ENCODE assay signal across 18 cellular contexts in genomic region chr19:32539240-32539916, GRCh38. TPM values are rescaled to one million over a fixed set of nuclear protein-coding genes. Genes with fewer than 3 reads are reported as not detected.
DNase-seq lines count a peak whose midpoint lies in the region; ATAC-seq, FAIRE-seq and TF ChIP-seq lines count a peak whose summit lies in the region.
"Had no signal": no experiment of that assay in that cellular context is flagged by ENCODE, and none has a peak within 500 bp of the region (broad histone marks: within the 10 kb centered on the region; RNA-seq: fewer than 3 reads in every experiment).

No MANE protein-coding gene starts in this region.

- TF ChIP-seq EP300 in HepG2 (IDR thresholded peaks at IDR 0.05; ENCODE audit: low read depth in 2 of 2, low read length in 2 of 2) (peak in 1 of 2 experiments; percentile 70; a peak in 2 of 4 replicates), HepG2 (CRISPR knock-in tag; IDR thresholded peaks at IDR 0.05; ENCODE audit: borderline replicate concordance) (no peak), stomach (IDR thresholded peaks at IDR 0.05) (no peak)

- FAIRE-seq in HepG2 (lab: Jason Lieb, UNC) = no peak
- FAIRE-seq: D721Med, GM12892, GM18507, HTR-8/SVneo had no signal

- no peak overlapping the region for H3K4me3 ChIP-seq in HEK293 (ENCODE audit: low read depth, low read length)
- no peak overlapping the region for H3K4me3 ChIP-seq in LNCaP clone FGC (ENCODE audit: low read depth, low read length)
- H3K4me3 ChIP-seq in HepG2 (replicated peaks in 1 of 3; ENCODE audit: insufficient read depth in 1 of 3, low read depth in 2 of 3, low read length in 3 of 3) = peak overlapping the region in 1 of 3 experiments; percentile 35; a peak in 2 of 6 replicates
- H3K4me3 ChIP-seq in prostate gland = no peak overlapping the region
- H3K4me3 ChIP-seq in stomach = no peak overlapping the region

- BruUV-seq in HepG2 (replicated peaks; lab: Mats Ljungman, UMichigan) = no TSS peak

- H3K36me3 ChIP-seq in HEK293 (ENCODE audit: control insufficient read depth in 2 of 2, insufficient read depth in 1 of 2, low read length in 2 of 2) (no peaks in the 10 kb centered on the region; a peak in 1 of 3 replicates), HepG2 (replicated peaks in 1 of 2; ENCODE audit: control insufficient read depth in 1 of 2, insufficient read depth in 2 of 2, low read length in 2 of 2) (no peaks in the 10 kb centered on the region), prostate gland (no peaks in the 10 kb centered on the region), stomach (no peaks in the 10 kb centered on the region)

- in situ Hi-C loops in HepG2 (cut with HindIII; ENCODE audit: extremely low pct_ligation_motif_present, low pct_unique_long_range_greater_than_20kb) = no loop called here

- no peak for TF ChIP-seq RAD21 in HepG2 (CRISPR knock-in tag; IDR thresholded peaks at IDR 0.05)

- H3K27me3 ChIP-seq in HepG2 (ENCODE audit: control insufficient read depth in 1 of 2, insufficient read depth in 2 of 2, low read length in 2 of 2) (no peaks in the 10 kb centered on the region), prostate gland (replicated peaks; ENCODE audit: insufficient read depth) (no peaks in the 10 kb centered on the region), stomach (peaks cover 0 to 9% (median 0%) of the 10 kb centered on the region in 3 donors)

- H3K27ac ChIP-seq in HEK293 (ENCODE audit: extremely low read depth, low read depth, low read length) (no peak overlapping the region), HepG2 (ENCODE audit: extremely low read length, insufficient read depth, low read length) (peak overlapping the region; percentile 59), prostate gland (no peak overlapping the region), stomach (no peak overlapping the region)
- H3K27ac ChIP-seq: C4-2B had no signal

- H4K20me1 ChIP-seq in HepG2 (ENCODE audit: insufficient read depth, low read length) = no peaks in the 10 kb centered on the region; the same call in 1 of the 2 replicates

- DNase-seq in LNCaP clone FGC (ENCODE audit: low read depth) = peak; percentile 7
- DNase-seq in HepG2 (ENCODE audit: low spot score) = peak; percentile 63
- DNase-seq in DMS79 (lab: John Stamatoyannopoulos, UW) = no peak
- DNase-seq in prostate gland (ENCODE audit: low spot score) = no peak
- DNase-seq in stomach = no peak
- DNase-seq: AML-193; Caco-2; CD4-positive, alpha-beta T cell; GDM1; GOT3; H7 had no signal

- H3K4me2 ChIP-seq in HepG2 (ENCODE audit: low read depth, low read length) = peak overlapping the region; percentile 56

- WGBS in HepG2 (ENCODE audit: low lambda C conversion rate) = 2% methylated on average over 5 of the region's 12 CpGs
- WGBS in prostate gland = 83% methylated on average over 12 of the region's 12 CpGs
- 72 to 79% (median 74%) methylated on average over 11 to 12 of the region's 12 CpGs for WGBS in stomach, 5 donors

- no peak overlapping the region for H3K9ac ChIP-seq in HepG2 (ENCODE audit: insufficient read depth, low read depth, low read length)

- peak; percentile 97 for ATAC-seq in HepG2
- ATAC-seq: HCT116 had no signal

- POLR2A ChIA-PET in HEK293 (lab: Yijun Ruan, JAX) = interaction anchor here (0.7 kb wide), 1 partner anchor 75 kb away, joined by 3 read pairs; no protein-coding TSS in a partner anchor
- POLR2A ChIA-PET in HepG2 (lab: Yijun Ruan, JAX) = interaction anchor here (1.2 to 1.4 kb wide), 2 partner anchors 42 to 134 kb away, joined by 5 to 6 read pairs; partner anchors contain the start of genes DPY19L3 and PDCD5

- intact Hi-C loops in HepG2 (cut with micrococcal nuclease; ENCODE audit: unreplicated experiment) = no loop called here
- intact Hi-C loops in prostate gland (cut with DNase I) = no loop called here
- intact Hi-C loops in stomach (cut with DNase I; ENCODE audit: low total_unique reads) = no loop called here

- no peak for TF ChIP-seq CTCF in HEK293 (tag by site-specific recombination; IDR thresholded peaks at IDR 0.05)
- no peak for TF ChIP-seq CTCF in LNCaP clone FGC (IDR thresholded peaks at IDR 0.05; ENCODE audit: control insufficient read depth, extremely low read depth, insufficient read depth)
- no peak for TF ChIP-seq CTCF in HepG2 (CRISPR knock-in tag; IDR thresholded peaks at IDR 0.05)
- TF ChIP-seq CTCF in prostate gland (IDR thresholded peaks at IDR 0.05) = no peak
- TF ChIP-seq CTCF in stomach (IDR thresholded peaks at IDR 0.05) = no peak

- H3K9me3 ChIP-seq in HEK293 (ENCODE audit: control insufficient read depth, insufficient read depth, low read depth, low read length) (no peaks in the 10 kb centered on the region; the same call in 1 of the 2 replicates), HepG2 (ENCODE audit: low read length) (peaks cover 3% of the 10 kb centered on the region; the same call in 1 of the 2 replicates), prostate gland (no peaks in the 10 kb centered on the region), stomach (peaks cover 0 to 6% (median 6%) of the 10 kb centered on the region in 4 donors)
- H3K9me3 ChIP-seq: Caco-2 had no signal

- CTCF ChIA-PET in HEK293 (lab: Yijun Ruan, JAX) (interaction anchor here (0.7 to 1.1 kb wide), 2 partner anchors 73 to 1870 kb away, joined by 3 to 4 read pairs; no protein-coding TSS in a partner anchor), HepG2 (lab: Yijun Ruan, JAX; ENCODE audit: low intra/inter-chr PET ratio, low total read pairs) (no interaction called here)

- H3K4me1 ChIP-seq in HEK293 (ENCODE audit: control insufficient read depth, insufficient read depth, low read length) (peaks cover 8% of the 10 kb centered on the region), HepG2 (ENCODE audit: insufficient read depth, low read length) (peaks cover 30% of the 10 kb centered on the region), prostate gland (replicated peaks) (no peaks in the 10 kb centered on the region), stomach (no peaks in the 10 kb centered on the region)
- H3K4me1 ChIP-seq: Caco-2 had no signal

- H2AFZ ChIP-seq in HepG2 (ENCODE audit: low read length) = no peak overlapping the region

- no peaks in the 10 kb centered on the region for H3K79me2 ChIP-seq in HepG2 (ENCODE audit: insufficient read depth, low read length)

- TF ChIP-seq POLR2A in HepG2 (IDR thresholded peaks at IDR 0.05; ENCODE audit: insufficient read depth in 1 of 2, low read depth in 2 of 2, low read length in 2 of 2) (no peak), prostate gland (IDR thresholded peaks at IDR 0.05) (no peak), stomach (IDR thresholded peaks at IDR 0.05) (no peak)

TF ChIP-seq in HEK293, 187 proteins besides CTCF, POLR2A, EP300 and RAD21 (continues in another document):
- TF ChIP-seq ZNF24 (tag by site-specific recombination; IDR thresholded peaks at IDR 0.05) (no peak), ZNF366 (tag by site-specific recombination; conservative IDR thresholded peaks at IDR 0.05) (no peak)

TF ChIP-seq in HepG2, 621 proteins besides CTCF, POLR2A, EP300 and RAD21 (continues in another document):
- TF ChIP-seq NAIF1 (CRISPR knock-in tag; IDR thresholded peaks at IDR 0.05; ENCODE audit: borderline replicate concordance) (no peak), ZBTB38 (CRISPR knock-in tag; IDR thresholded peaks at IDR 0.05) (0 out of 2 replicates have a peak, but pooled peaks have one; percentile 38), DNMT3B (CRISPR knock-in tag; conservative IDR thresholded peaks at IDR 0.05) (no peak), ZNF75D (CRISPR knock-in tag; IDR thresholded peaks at IDR 0.05; ENCODE audit: borderline replicate concordance) (no peak), ZMYM3 (CRISPR knock-in tag; IDR thresholded peaks at IDR 0.05) (peak; percentile 63; the same call in 1 of the 2 replicates), SMAD9 (CRISPR knock-in tag; IDR thresholded peaks at IDR 0.05) (no peak), MIXL1 (CRISPR knock-in tag; IDR thresholded peaks at IDR 0.05) (0 out of 2 replicates have a peak, but pooled peaks have one; percentile 46), MIER2 (CRISPR knock-in tag; IDR thresholded peaks at IDR 0.05) (peak; percentile 94), ZNF274 (CRISPR knock-in tag; IDR thresholded peaks at IDR 0.05) (0 out of 2 replicates have a peak, but pooled peaks have one; percentile 20), ZC3H13 (CRISPR knock-in tag; IDR thresholded peaks at IDR 0.05) (0 out of 2 replicates have a peak, but pooled peaks have one; percentile 41)

RNA-seq across cellular contexts. Expression of gene PDCD5, which starts 41.6 kb away (rescaled TPM):
- 332 and 370 TPM in 2 replicates for total RNA-seq in HepG2 (2016; rRNA removed; fragmentation: Illumina TruSeq; extraction: Trizol)
- 232 and 234 TPM in 2 replicates for total RNA-seq in HepG2 (2016; cell fraction: cytosol; rRNA removed; fragmentation: Illumina TruSeq; extraction: Trizol; ENCODE audit: low read depth)
- 325 and 382 TPM in 2 replicates for total RNA-seq in HepG2 (2016; cell fraction: insoluble cytoplasmic fraction; rRNA removed; fragmentation: Illumina TruSeq; extraction: Trizol)
- 226 and 239 TPM in 2 replicates for total RNA-seq in HepG2 (2016; cell fraction: membrane; rRNA removed; fragmentation: Illumina TruSeq; extraction: Trizol)
- 122 and 134 TPM in 2 replicates for total RNA-seq in HepG2 (2016; cell fraction: nucleus; rRNA removed; fragmentation: Illumina TruSeq; extraction: Trizol)
- polyA plus RNA-seq in HepG2 (2011; rRNA removed) = 55.6 and 56.3 TPM in 2 replicates
- polyA plus RNA-seq in HepG2 (2011; cell fraction: cytosol; rRNA removed) = 69.0 and 71.6 TPM in 2 replicates
- polyA plus RNA-seq in HepG2 (2011; cell fraction: nucleus; rRNA removed) = 45.1 and 62.3 TPM in 2 replicates
- polyA plus RNA-seq in HepG2 (2012) = 101 and 148 TPM in 2 replicates
- 204 and 221 TPM in 2 replicates for polyA plus RNA-seq in HepG2 (2016; cell fraction: cytosol; fragmentation: Illumina TruSeq; extraction: Trizol; ENCODE audit: low read depth)
- polyA plus RNA-seq in HepG2 (2016; cell fraction: insoluble cytoplasmic fraction; fragmentation: Illumina TruSeq; extraction: Trizol; ENCODE audit: low read depth) = 280 and 285 TPM in 2 replicates
- polyA plus RNA-seq in HepG2 (2016; cell fraction: membrane; fragmentation: Illumina TruSeq; extraction: Trizol; ENCODE audit: low read depth) = 167 and 189 TPM in 2 replicates
- 174 and 195 TPM in 2 replicates for polyA plus RNA-seq in HepG2 (2016; cell fraction: nucleus; fragmentation: Illumina TruSeq; extraction: Trizol; ENCODE audit: insufficient read depth, low read depth)
- 9.5 and 13.1 TPM in 2 replicates for polyA minus RNA-seq in HepG2 (2011; rRNA and poly(A)+ RNA removed; ENCODE audit: low replicate concordance)
- polyA minus RNA-seq in HepG2 (2011; cell fraction: cytosol; rRNA and poly(A)+ RNA removed) = 36.5 and 37.9 TPM in 2 replicates
- 27.3 and 34.2 TPM in 2 replicates for polyA minus RNA-seq in HepG2 (2011; cell fraction: nucleus; rRNA and poly(A)+ RNA removed)
- total RNA-seq in prostate gland = 100 to 1,000 TPM in 1 of 2 donors, 10 to 100 TPM in 1; 92.8 to 106 TPM
- total RNA-seq in stomach = 100 to 1,000 TPM in 2 of 5 donors, 10 to 100 TPM in 2, 1 to 10 TPM in 1; 4.6 to 162 (median 47.0) TPM
- 100 to 1,000 TPM in 2 of 3 donors, 10 to 100 TPM in 1; 79.1 to 182 (median 123) TPM for polyA plus RNA-seq in stomach

Comparison
In these comparisons a context has a peak if more than half of its experiments do, and no peak if none do; other contexts are left out.
1. DNase-seq: peak in LNCaP clone FGC (single experiment) and HepG2 (single experiment); none in DMS79 (single experiment), prostate gland (single experiment) and stomach (single experiment).
2. Of the 63 proteins assayed by ChIP-seq in both HepG2 and HEK293: peak only in HepG2: PRDM10, REPIN1, ZBTB20, ZBTB26, ZBTB7A, ZNF18 and 10 more; only in HEK293: none; in both: REST; in neither: 45; mixed calls (peak in some experiments, not most) for 1.